Comparison of ENCODE assay signal across 2 cellular contexts in genomic region chr4:38783109-38783460, GRCh38.
TF ChIP-seq lines count a peak whose summit lies in the region.

No MANE protein-coding gene starts in this region.

TF ChIP-seq in GM12878, 131 proteins besides CTCF, POLR2A, EP300 and RAD21:
- no peak for TF ChIP-seq E2F4 (IDR thresholded peaks at IDR 0.05; ENCODE audit: low read depth, low read length)
- TF ChIP-seq YY1 (IDR thresholded peaks at IDR 0.05; ENCODE audit: low read depth, low read length): 0 out of 2 replicates have a peak, but pooled peaks have one; percentile 3
- TF ChIP-seq ZBTB33 (IDR thresholded peaks at IDR 0.05): peak; percentile 99
- no peak for TF ChIP-seq SP1 (IDR thresholded peaks at IDR 0.05; ENCODE audit: low read depth, low read length)
- no peak for TF ChIP-seq IRF4 (IDR thresholded peaks at IDR 0.05; ENCODE audit: low read depth, low read length)
- TF ChIP-seq JUND (IDR thresholded peaks at IDR 0.05; ENCODE audit: low read depth, low read length): no peak
- TF ChIP-seq CBFB (IDR thresholded peaks at IDR 0.05; ENCODE audit: low read depth): 0 out of 2 replicates have a peak, but pooled peaks have one; percentile 4
- TF ChIP-seq, protein P1, sequence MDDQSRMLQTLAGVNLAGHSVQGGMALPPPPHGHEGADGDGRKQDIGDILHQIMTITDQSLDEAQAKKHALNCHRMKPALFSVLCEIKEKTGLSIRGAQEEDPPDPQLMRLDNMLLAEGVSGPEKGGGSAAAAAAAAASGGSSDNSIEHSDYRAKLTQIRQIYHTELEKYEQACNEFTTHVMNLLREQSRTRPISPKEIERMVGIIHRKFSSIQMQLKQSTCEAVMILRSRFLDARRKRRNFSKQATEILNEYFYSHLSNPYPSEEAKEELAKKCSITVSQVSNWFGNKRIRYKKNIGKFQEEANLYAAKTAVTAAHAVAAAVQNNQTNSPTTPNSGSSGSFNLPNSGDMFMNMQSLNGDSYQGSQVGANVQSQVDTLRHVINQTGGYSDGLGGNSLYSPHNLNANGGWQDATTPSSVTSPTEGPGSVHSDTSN (IDR thresholded peaks at IDR 0.05; ENCODE audit: insufficient replicate concordance, low read depth, low read length): no peak
- TF ChIP-seq ZNF622 (IDR thresholded peaks at IDR 0.05): no peak
- TF ChIP-seq PAX5 (IDR thresholded peaks at IDR 0.05; ENCODE audit: borderline replicate concordance, low read depth, low read length): no peak
- no peak for TF ChIP-seq SMAD5 (IDR thresholded peaks at IDR 0.05; ENCODE audit: low read depth)
- TF ChIP-seq SMARCA5 (IDR thresholded peaks at IDR 0.05): no peak
- TF ChIP-seq ETV6 (conservative IDR thresholded peaks at IDR 0.05 in 1 of 2, IDR thresholded peaks at IDR 0.05 in 1 of 2; ENCODE audit: borderline replicate concordance in 1 of 2, low read depth in 1 of 2): no peak
- no peak for TF ChIP-seq HDAC6 (IDR thresholded peaks at IDR 0.05; ENCODE audit: unreplicated experiment)
TF ChIP-seq in GM12878: peak in this region for 3.

TF ChIP-seq in HEK293T, 16 proteins besides CTCF, POLR2A, EP300 and RAD21:
- no peak for TF ChIP-seq CTBP1 (IDR thresholded peaks at IDR 0.05; ENCODE audit: borderline replicate concordance)
- no peak for TF ChIP-seq ELF4 (IDR thresholded peaks at IDR 0.05)
- TF ChIP-seq FOXM1 (IDR thresholded peaks at IDR 0.05; ENCODE audit: borderline replicate concordance): no peak
- TF ChIP-seq SP1 (IDR thresholded peaks at IDR 0.05): no peak
- no peak for TF ChIP-seq SUZ12 (IDR thresholded peaks at IDR 0.05)
- TF ChIP-seq FOXA1 (IDR thresholded peaks at IDR 0.05): no peak
- no peak for TF ChIP-seq ZNF384 (IDR thresholded peaks at IDR 0.05)
- TF ChIP-seq PKNOX1 (IDR thresholded peaks at IDR 0.05): no peak
- TF ChIP-seq HDGF (IDR thresholded peaks at IDR 0.05; ENCODE audit: borderline replicate concordance): no peak
- no peak for TF ChIP-seq TARDBP (IDR thresholded peaks at IDR 0.05)
- TF ChIP-seq L3MBTL2 (conservative IDR thresholded peaks at IDR 0.05): no peak
- no peak for TF ChIP-seq ARNT (IDR thresholded peaks at IDR 0.05)
- no peak for TF ChIP-seq NFRKB (IDR thresholded peaks at IDR 0.05)
- TF ChIP-seq BHLHE40 (IDR thresholded peaks at IDR 0.05; ENCODE audit: borderline replicate concordance): no peak
- no peak for TF ChIP-seq FOXK2 (IDR thresholded peaks at IDR 0.05)
- TF ChIP-seq LEF1 (IDR thresholded peaks at IDR 0.05; ENCODE audit: borderline replicate concordance): no peak
